ENCODE assay signal across 8 cellular contexts in the genomic region with DNA sequence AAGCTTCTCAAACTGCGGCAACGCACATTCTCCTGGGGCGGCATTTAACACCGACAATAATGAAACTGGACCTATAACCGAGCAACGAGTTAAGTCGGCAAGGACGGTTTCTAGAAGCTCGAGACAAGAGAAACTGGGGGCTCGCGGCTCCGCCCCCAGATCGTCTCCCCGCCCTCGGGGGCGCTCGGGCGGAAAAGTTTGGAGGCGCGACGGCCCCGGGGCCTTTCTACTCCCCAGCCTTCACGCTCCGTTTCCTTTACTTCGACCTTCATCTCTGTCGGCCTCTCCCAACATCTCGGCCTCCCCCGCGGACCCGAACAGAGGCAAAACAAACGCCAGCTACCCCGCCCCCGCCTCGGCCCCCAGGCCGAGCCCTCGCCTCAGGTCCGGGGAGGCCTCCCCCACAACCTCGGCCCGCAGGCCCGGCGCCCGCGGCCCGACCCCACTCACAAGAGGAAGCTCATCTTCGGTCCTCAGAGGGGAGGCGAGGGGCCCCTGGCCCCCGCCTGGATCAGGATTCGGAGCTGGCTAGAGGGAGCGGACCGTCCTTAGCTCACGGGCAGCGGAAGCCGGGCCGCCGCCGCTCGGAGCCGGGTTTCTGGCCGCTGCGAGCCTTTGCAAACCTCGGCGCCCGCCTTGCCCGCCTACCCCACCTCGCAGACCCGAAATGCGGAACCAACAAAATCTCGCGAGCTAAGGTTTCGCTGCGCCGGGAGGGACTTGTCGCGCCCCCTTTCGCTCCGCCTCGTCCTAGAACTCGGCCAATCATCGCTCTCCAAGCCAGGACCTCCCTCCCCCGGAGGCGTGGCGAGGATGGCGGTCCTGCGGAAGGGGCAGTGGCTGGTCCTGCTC. TPM values are rescaled to one million over a fixed set of nuclear protein-coding genes. Genes with fewer than 3 reads are reported as not detected.
DNase-seq lines count a peak whose midpoint lies in the region; ATAC-seq and TF ChIP-seq lines count a peak whose summit lies in the region.

A gene (minus strand): TSS at position 669 of the 852 bp plus-strand sequence. CDS start 205 bp downstream, at position 464.

- peak; percentile 70 for ATAC-seq in GM21447 (IDR thresholded peaks at IDR 0.05; ENCODE audit: unreplicated experiment)

- peak within 1 kb of the TSS; percentile 90 for H3K4me2 ChIP-seq in OCI-LY1 (ENCODE audit: low read length)

- H4K20me1 ChIP-seq in OCI-LY1 (ENCODE audit: insufficient read depth, low read length) = no peaks in the 10 kb centered on the region

- peak within 1 kb of the TSS; percentile 84 for H3K4me3 Mint-ChIP-seq in Calu3 (ENCODE audit: low read depth, unreplicated experiment)

- peaks cover 45% of the 10 kb centered on the region for H3K79me2 ChIP-seq in OCI-LY1 (ENCODE audit: insufficient read depth, low read length)

- H3F3A ChIP-seq in OCI-LY1 (ENCODE audit: insufficient read depth, low read length) = peaks cover 7% of the 10 kb centered on the region; the same call in 1 of the 2 replicates

- BruUV-seq in Calu3 (replicated peaks; lab: Mats Ljungman, UMichigan) = no TSS peak

- H3K27ac Mint-ChIP-seq in Calu3 (ENCODE audit: unreplicated experiment) = peak within 1 kb of the TSS; percentile 36

- intact Hi-C loops in Calu3 (cut with micrococcal nuclease; ENCODE audit: unreplicated experiment) = loop anchor here (1.0 kb wide), 1 partner anchor 20 kb away; a partner anchor contains a TSS

- H3K4me3 ChIP-seq in HUES64 (ENCODE audit: low read length) (peak within 1 kb of the TSS; percentile 98), OCI-LY1 (ENCODE audit: low read depth, low read length, poor library complexity, severe bottlenecking) (peak within 1 kb of the TSS; percentile 70), mesodermal cell (ENCODE audit: extremely low read depth, insufficient read depth, low read length, poor library complexity, severe bottlenecking) (peak within 1 kb of the TSS; percentile 71)

- peak within 1 kb of the TSS; percentile 97 for H3K9ac ChIP-seq in HUES64 (ENCODE audit: low read depth, low read length)
- H3K9ac ChIP-seq in OCI-LY1 (ENCODE audit: low read length) = peak within 1 kb of the TSS; percentile 79

- no peaks in the 10 kb centered on the region for H3K9me2 ChIP-seq in OCI-LY1 (ENCODE audit: low read depth, low read length)

- peaks cover 16% of the 10 kb centered on the region for H3K4me1 Mint-ChIP-seq in Calu3 (ENCODE audit: low read depth, unreplicated experiment)

- no peak within 1 kb of the TSS for H2AFZ ChIP-seq in OCI-LY1 (ENCODE audit: low read length)

- H3K4me1 ChIP-seq in HUES64 (ENCODE audit: insufficient read depth, low read length) (peaks cover 7% of the 10 kb centered on the region; the same call in 1 of the 2 replicates), OCI-LY1 (ENCODE audit: insufficient read depth, low read length, severe bottlenecking) (peaks cover 38% of the 10 kb centered on the region), mesodermal cell (ENCODE audit: control insufficient read depth, insufficient read depth, low read length, poor library complexity, severe bottlenecking) (no peaks in the 10 kb centered on the region)

- no peaks in the 10 kb centered on the region for H3K27me3 ChIP-seq in HUES64 (ENCODE audit: insufficient read depth, low read length)
- no peaks in the 10 kb centered on the region for H3K27me3 ChIP-seq in OCI-LY1 (ENCODE audit: insufficient read depth, low read length)

- H3K36me3 Mint-ChIP-seq in Calu3 (ENCODE audit: insufficient read depth, unreplicated experiment) = peaks cover 49% of the 10 kb centered on the region

- peaks cover 2% of the 10 kb centered on the region; the same call in 1 of the 2 replicates for H3K36me3 ChIP-seq in HUES64 (ENCODE audit: insufficient read depth, low read length)
- H3K36me3 ChIP-seq in OCI-LY1 (ENCODE audit: insufficient read depth, low read length) = peaks cover 34% of the 10 kb centered on the region
- H3K36me3 ChIP-seq in mesodermal cell (ENCODE audit: control insufficient read depth, insufficient read depth, low read length) = peaks cover 25% of the 10 kb centered on the region

- peak within 1 kb of the TSS; percentile 96 for H3K27ac ChIP-seq in HUES64 (ENCODE audit: low read depth, low read length)
- peak within 1 kb of the TSS; percentile 81 for H3K27ac ChIP-seq in OCI-LY1 (ENCODE audit: low read depth, low read length, poor library complexity, severe bottlenecking)
- H3K27ac ChIP-seq in mesodermal cell (ENCODE audit: low read depth, low read length, severe bottlenecking) = peak within 1 kb of the TSS; percentile 96

- CTCF ChIA-PET in Calu3 (lab: Charles Lee) = interaction anchor here (1.0 to 2.1 kb wide), 4 partner anchors 10 to 31 kb away, joined by 3 to 12 read pairs (median 5); a partner anchor contains a TSS

- no peaks in the 10 kb centered on the region for H3K9me3 Mint-ChIP-seq in Calu3 (ENCODE audit: low read depth, unreplicated experiment)

- H3K27me3 Mint-ChIP-seq in Calu3 (ENCODE audit: unreplicated experiment) = peaks cover 2% of the 10 kb centered on the region

- TF ChIP-seq CTCF in Calu3 (IDR thresholded peaks at IDR 0.05; ENCODE audit: unreplicated experiment) = no peak
- no peak for TF ChIP-seq CTCF in OCI-LY1 (IDR thresholded peaks at IDR 0.05; ENCODE audit: low read length)

- DNase-seq in Calu3 = peak; percentile 99
- peak; percentile 97 for DNase-seq in activated CD8-positive, alpha-beta memory T cell treated with anti-CD3 and anti-CD28 coated beads, Interleukin-2, amount 50 U/mL, for 4 hours
- DNase-seq in stimulated activated CD8-positive, alpha-beta memory T cell treated with anti-CD3 and anti-CD28 coated beads, Interleukin-15, amount 100 ng/mL, for 4 hours (ENCODE audit: low read depth in 2 of 2) = peak; percentile 94 to 97

- in situ Hi-C loops in endometrial microvascular endothelial cells (cut with HindIII; ENCODE audit: inconsistent ontology term, low pct_unique_long_range_greater_than_20kb, low sequenced_read_pairs) = no loop called here

- H3K9me3 ChIP-seq in HUES64 (ENCODE audit: insufficient read depth, low read depth, low read length) (no peaks in the 10 kb centered on the region), OCI-LY1 (ENCODE audit: low read length) (no peaks in the 10 kb centered on the region), mesodermal cell (ENCODE audit: control insufficient read depth, low read length) (no peaks in the 10 kb centered on the region)

- WGBS in HUES64 = under 1% methylated on average over 84 of the region's 84 CpGs
- WGBS in mesodermal cell (ENCODE audit: insufficient coverage in 2 of 2), 2 experiments = 0% methylated on average over 43 to 72 of the region's 84 CpGs

RNA-seq across cellular contexts. Expression of the gene that starts here (rescaled TPM):
- total RNA-seq in Calu3 (2022) (116 and 119 TPM in 2 replicates), endometrial microvascular endothelial cells (ENCODE audit: inconsistent ontology term) (117 TPM)
- polyA plus RNA-seq in HUES64 (2013, experiment 1 of 2) = 48.7 TPM
- 62.1 TPM for polyA plus RNA-seq in HUES64 (2013, experiment 2 of 2)
- 67.6 TPM for polyA plus RNA-seq in mesodermal cell (2013, experiment 1 of 2)
- polyA plus RNA-seq in mesodermal cell (2013, experiment 2 of 2) = 69.7 TPM

Comparison
In these comparisons a context has a peak if more than half of its experiments do, and no peak if none do; other contexts are left out.
1. Peak in every context shown above with its lines: DNase-seq, ATAC-seq, H3K4me3 ChIP-seq and H3K27ac ChIP-seq.